ENCODE assay signal across 1 cellular context in genomic region chr17:79993390-79994221, GRCh38.
TF ChIP-seq lines count a peak whose summit lies in the region.

No MANE protein-coding gene starts in this region.

TF ChIP-seq in HepG2, 621 proteins besides CTCF, POLR2A, EP300 and RAD21 (continued from another document and continues in another):
- TF ChIP-seq, protein P1, sequence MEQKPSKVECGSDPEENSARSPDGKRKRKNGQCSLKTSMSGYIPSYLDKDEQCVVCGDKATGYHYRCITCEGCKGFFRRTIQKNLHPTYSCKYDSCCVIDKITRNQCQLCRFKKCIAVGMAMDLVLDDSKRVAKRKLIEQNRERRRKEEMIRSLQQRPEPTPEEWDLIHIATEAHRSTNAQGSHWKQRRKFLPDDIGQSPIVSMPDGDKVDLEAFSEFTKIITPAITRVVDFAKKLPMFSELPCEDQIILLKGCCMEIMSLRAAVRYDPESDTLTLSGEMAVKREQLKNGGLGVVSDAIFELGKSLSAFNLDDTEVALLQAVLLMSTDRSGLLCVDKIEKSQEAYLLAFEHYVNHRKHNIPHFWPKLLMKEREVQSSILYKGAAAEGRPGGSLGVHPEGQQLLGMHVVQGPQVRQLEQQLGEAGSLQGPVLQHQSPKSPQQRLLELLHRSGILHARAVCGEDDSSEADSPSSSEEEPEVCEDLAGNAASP (CRISPR knock-in tag; IDR thresholded peaks at IDR 0.05; ENCODE audit: borderline replicate concordance), result peak; percentile 94
- peak; percentile 98 for TF ChIP-seq FOXP4 (CRISPR knock-in tag; IDR thresholded peaks at IDR 0.05)
- TF ChIP-seq KDM5A (IDR thresholded peaks at IDR 0.05; ENCODE audit: borderline replicate concordance, low read length), result no peak
- TF ChIP-seq, protein P2, sequence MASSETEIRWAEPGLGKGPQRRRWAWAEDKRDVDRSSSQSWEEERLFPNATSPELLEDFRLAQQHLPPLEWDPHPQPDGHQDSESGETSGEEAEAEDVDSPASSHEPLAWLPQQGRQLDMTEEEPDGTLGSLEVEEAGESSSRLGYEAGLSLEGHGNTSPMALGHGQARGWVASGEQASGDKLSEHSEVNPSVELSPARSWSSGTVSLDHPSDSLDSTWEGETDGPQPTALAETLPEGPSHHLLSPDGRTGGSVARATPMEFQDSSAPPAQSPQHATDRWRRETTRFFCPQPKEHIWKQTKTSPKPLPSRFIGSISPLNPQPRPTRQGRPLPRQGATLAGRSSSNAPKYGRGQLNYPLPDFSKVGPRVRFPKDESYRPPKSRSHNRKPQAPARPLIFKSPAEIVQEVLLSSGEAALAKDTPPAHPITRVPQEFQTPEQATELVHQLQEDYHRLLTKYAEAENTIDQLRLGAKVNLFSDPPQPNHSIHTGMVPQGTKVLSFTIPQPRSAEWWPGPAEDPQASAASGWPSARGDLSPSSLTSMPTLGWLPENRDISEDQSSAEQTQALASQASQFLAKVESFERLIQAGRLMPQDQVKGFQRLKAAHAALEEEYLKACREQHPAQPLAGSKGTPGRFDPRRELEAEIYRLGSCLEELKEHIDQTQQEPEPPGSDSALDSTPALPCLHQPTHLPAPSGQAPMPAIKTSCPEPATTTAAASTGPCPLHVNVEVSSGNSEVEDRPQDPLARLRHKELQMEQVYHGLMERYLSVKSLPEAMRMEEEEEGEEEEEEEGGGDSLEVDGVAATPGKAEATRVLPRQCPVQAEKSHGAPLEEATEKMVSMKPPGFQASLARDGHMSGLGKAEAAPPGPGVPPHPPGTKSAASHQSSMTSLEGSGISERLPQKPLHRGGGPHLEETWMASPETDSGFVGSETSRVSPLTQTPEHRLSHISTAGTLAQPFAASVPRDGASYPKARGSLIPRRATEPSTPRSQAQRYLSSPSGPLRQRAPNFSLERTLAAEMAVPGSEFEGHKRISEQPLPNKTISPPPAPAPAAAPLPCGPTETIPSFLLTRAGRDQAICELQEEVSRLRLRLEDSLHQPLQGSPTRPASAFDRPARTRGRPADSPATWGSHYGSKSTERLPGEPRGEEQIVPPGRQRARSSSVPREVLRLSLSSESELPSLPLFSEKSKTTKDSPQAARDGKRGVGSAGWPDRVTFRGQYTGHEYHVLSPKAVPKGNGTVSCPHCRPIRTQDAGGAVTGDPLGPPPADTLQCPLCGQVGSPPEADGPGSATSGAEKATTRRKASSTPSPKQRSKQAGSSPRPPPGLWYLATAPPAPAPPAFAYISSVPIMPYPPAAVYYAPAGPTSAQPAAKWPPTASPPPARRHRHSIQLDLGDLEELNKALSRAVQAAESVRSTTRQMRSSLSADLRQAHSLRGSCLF (CRISPR knock-in tag; IDR thresholded peaks at IDR 0.05; ENCODE audit: borderline replicate concordance), result 0 out of 2 replicates have a peak, but pooled peaks have one; percentile 15
- peak; percentile 97 for TF ChIP-seq SOX5 (CRISPR knock-in tag; IDR thresholded peaks at IDR 0.05; ENCODE audit: borderline replicate concordance)
- TF ChIP-seq, protein P3, sequence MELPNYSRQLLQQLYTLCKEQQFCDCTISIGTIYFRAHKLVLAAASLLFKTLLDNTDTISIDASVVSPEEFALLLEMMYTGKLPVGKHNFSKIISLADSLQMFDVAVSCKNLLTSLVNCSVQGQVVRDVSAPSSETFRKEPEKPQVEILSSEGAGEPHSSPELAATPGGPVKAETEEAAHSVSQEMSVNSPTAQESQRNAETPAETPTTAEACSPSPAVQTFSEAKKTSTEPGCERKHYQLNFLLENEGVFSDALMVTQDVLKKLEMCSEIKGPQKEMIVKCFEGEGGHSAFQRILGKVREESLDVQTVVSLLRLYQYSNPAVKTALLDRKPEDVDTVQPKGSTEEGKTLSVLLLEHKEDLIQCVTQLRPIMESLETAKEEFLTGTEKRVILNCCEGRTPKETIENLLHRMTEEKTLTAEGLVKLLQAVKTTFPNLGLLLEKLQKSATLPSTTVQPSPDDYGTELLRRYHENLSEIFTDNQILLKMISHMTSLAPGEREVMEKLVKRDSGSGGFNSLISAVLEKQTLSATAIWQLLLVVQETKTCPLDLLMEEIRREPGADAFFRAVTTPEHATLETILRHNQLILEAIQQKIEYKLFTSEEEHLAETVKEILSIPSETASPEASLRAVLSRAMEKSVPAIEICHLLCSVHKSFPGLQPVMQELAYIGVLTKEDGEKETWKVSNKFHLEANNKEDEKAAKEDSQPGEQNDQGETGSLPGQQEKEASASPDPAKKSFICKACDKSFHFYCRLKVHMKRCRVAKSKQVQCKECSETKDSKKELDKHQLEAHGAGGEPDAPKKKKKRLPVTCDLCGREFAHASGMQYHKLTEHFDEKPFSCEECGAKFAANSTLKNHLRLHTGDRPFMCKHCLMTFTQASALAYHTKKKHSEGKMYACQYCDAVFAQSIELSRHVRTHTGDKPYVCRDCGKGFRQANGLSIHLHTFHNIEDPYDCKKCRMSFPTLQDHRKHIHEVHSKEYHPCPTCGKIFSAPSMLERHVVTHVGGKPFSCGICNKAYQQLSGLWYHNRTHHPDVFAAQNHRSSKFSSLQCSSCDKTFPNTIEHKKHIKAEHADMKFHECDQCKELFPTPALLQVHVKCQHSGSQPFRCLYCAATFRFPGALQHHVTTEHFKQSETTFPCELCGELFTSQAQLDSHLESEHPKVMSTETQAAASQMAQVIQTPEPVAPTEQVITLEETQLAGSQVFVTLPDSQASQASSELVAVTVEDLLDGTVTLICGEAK (IDR thresholded peaks at IDR 0.05), result no peak
- TF ChIP-seq, protein P3 (CRISPR knock-in tag; IDR thresholded peaks at IDR 0.05), result peak; percentile 49; the same call in 1 of the 2 replicates
- TF ChIP-seq GABPB1 (CRISPR knock-in tag; IDR thresholded peaks at IDR 0.05), result peak; percentile 89
- TF ChIP-seq SATB2 (CRISPR knock-in tag; IDR thresholded peaks at IDR 0.05), result peak; percentile 93
- TF ChIP-seq, protein P4, sequence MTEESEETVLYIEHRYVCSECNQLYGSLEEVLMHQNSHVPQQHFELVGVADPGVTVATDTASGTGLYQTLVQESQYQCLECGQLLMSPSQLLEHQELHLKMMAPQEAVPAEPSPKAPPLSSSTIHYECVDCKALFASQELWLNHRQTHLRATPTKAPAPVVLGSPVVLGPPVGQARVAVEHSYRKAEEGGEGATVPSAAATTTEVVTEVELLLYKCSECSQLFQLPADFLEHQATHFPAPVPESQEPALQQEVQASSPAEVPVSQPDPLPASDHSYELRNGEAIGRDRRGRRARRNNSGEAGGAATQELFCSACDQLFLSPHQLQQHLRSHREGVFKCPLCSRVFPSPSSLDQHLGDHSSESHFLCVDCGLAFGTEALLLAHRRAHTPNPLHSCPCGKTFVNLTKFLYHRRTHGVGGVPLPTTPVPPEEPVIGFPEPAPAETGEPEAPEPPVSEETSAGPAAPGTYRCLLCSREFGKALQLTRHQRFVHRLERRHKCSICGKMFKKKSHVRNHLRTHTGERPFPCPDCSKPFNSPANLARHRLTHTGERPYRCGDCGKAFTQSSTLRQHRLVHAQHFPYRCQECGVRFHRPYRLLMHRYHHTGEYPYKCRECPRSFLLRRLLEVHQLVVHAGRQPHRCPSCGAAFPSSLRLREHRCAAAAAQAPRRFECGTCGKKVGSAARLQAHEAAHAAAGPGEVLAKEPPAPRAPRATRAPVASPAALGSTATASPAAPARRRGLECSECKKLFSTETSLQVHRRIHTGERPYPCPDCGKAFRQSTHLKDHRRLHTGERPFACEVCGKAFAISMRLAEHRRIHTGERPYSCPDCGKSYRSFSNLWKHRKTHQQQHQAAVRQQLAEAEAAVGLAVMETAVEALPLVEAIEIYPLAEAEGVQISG (CRISPR knock-in tag; IDR thresholded peaks at IDR 0.05), result peak; percentile 94
- no peak for TF ChIP-seq NFIB (CRISPR knock-in tag; IDR thresholded peaks at IDR 0.05; ENCODE audit: borderline replicate concordance)
- TF ChIP-seq ATF5 (CRISPR knock-in tag; IDR thresholded peaks at IDR 0.05; ENCODE audit: low read depth), result 0 out of 2 replicates have a peak, but pooled peaks have one; percentile 42
- TF ChIP-seq SNAI1 (CRISPR knock-in tag; IDR thresholded peaks at IDR 0.05; ENCODE audit: borderline replicate concordance), result peak; percentile 14; the same call in 1 of the 2 replicates
- TF ChIP-seq ZNF44 (CRISPR knock-in tag; IDR thresholded peaks at IDR 0.05), result no peak; the same call in 1 of the 2 replicates
- peak; percentile 85 for TF ChIP-seq E2F1 (CRISPR knock-in tag; IDR thresholded peaks at IDR 0.05)
- peak; percentile 96 for TF ChIP-seq TOE1 (CRISPR knock-in tag; IDR thresholded peaks at IDR 0.05)
- TF ChIP-seq BHLHE40 (IDR thresholded peaks at IDR 0.05; ENCODE audit: low read length), result peak; percentile 99
- TF ChIP-seq BRCA1 (CRISPR knock-in tag; IDR thresholded peaks at IDR 0.05), result 0 out of 2 replicates have a peak, but pooled peaks have one; percentile 15
- TF ChIP-seq ZNF180 (CRISPR knock-in tag; IDR thresholded peaks at IDR 0.05; ENCODE audit: borderline replicate concordance, low read depth), result no peak
- peak; percentile 77; the same call in 1 of the 2 replicates for TF ChIP-seq EEA1 (CRISPR knock-in tag; IDR thresholded peaks at IDR 0.05; ENCODE audit: borderline replicate concordance)
- TF ChIP-seq ZNF777 (CRISPR knock-in tag; IDR thresholded peaks at IDR 0.05), result peak; percentile 47
- 0 out of 4 replicates have a peak, but pooled peaks have one; percentile 2 to 4 for TF ChIP-seq MAFK (conservative IDR thresholded peaks at IDR 0.05 in 1 of 2, IDR thresholded peaks at IDR 0.05 in 1 of 2; ENCODE audit: low read length in 2 of 2)
- TF ChIP-seq AKAP8 (CRISPR knock-in tag; IDR thresholded peaks at IDR 0.05), result peak; percentile 95
- TF ChIP-seq NKX3-1 (CRISPR knock-in tag; IDR thresholded peaks at IDR 0.05), result peak; percentile 92; the same call in 1 of the 2 replicates
- peak; percentile 85; the same call in 1 of the 2 replicates for TF ChIP-seq MXD3 (CRISPR knock-in tag; IDR thresholded peaks at IDR 0.05)
- no peak for TF ChIP-seq TCF12 (IDR thresholded peaks at IDR 0.05)
- TF ChIP-seq TCF12 (CRISPR knock-in tag; IDR thresholded peaks at IDR 0.05), result peak; percentile 98
- peak; percentile 89; the same call in 1 of the 2 replicates for TF ChIP-seq RFXAP (CRISPR knock-in tag; IDR thresholded peaks at IDR 0.05; ENCODE audit: borderline replicate concordance)
- TF ChIP-seq, protein P5, sequence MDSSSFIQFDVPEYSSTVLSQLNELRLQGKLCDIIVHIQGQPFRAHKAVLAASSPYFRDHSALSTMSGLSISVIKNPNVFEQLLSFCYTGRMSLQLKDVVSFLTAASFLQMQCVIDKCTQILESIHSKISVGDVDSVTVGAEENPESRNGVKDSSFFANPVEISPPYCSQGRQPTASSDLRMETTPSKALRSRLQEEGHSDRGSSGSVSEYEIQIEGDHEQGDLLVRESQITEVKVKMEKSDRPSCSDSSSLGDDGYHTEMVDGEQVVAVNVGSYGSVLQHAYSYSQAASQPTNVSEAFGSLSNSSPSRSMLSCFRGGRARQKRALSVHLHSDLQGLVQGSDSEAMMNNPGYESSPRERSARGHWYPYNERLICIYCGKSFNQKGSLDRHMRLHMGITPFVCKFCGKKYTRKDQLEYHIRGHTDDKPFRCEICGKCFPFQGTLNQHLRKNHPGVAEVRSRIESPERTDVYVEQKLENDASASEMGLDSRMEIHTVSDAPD (CRISPR knock-in tag; IDR thresholded peaks at IDR 0.05), result peak; percentile 90
- TF ChIP-seq IKZF1 (IDR thresholded peaks at IDR 0.05), result no peak
- peak; percentile 93 for TF ChIP-seq NRL (CRISPR knock-in tag; IDR thresholded peaks at IDR 0.05; ENCODE audit: borderline replicate concordance)
